8 cellular contexts compared by ENCODE assay signal in genomic region chr10:101602767-101603398, GRCh38. TPM values are rescaled to one million over a fixed set of nuclear protein-coding genes. Genes with fewer than 3 reads are reported as not detected.
DNase-seq lines count a peak whose midpoint lies in the region; ATAC-seq and TF ChIP-seq lines count a peak whose summit lies in the region.

No MANE protein-coding gene starts in this region.

- intact Hi-C loops in left ventricle myocardium superior (cut with micrococcal nuclease): loop anchor here (10.0 kb wide), 1 partner anchor 172 kb away; the partner anchor contains the start of gene FGF8

- DNase-seq in NCI-H1092 treated with DMSO at 0.1 percent for 48 hours (lab: John Stamatoyannopoulos, UW) (peak; percentile 60), T-cell (peak in 31 of 34 experiments; percentile 13 to 62 (median 42)), amniotic epithelial cell (ENCODE audit: low read depth) (peak; percentile 58), left ventricle myocardium superior (peak; percentile 83), retina (peak; percentile 92)

- CTCF ChIA-PET in T-cell (lab: Charles Lee): interaction anchor here in 1 of 2 donors (0.9 to 1.5 kb wide), 4 partner anchors 10 to 180 kb away, joined by 3 to 12 read pairs (median 3); partner anchors contain the start of gene NPM3

- H3K27ac Mint-ChIP-seq in T-cell: no peak overlapping the region

- no peak overlapping the region for H3K27ac ChIP-seq in C4-2B

- ATAC-seq in GM21515 (IDR thresholded peaks at IDR 0.05; ENCODE audit: unreplicated experiment) (peak; percentile 61), T-cell (replicated peaks in 1 of 4) (peak; percentile 52 to 79 (median 68)), left ventricle myocardium superior (peak; percentile 83), GM19395 (IDR thresholded peaks at IDR 0.05; ENCODE audit: unreplicated experiment) (no peak)

- no peak overlapping the region for H3K4me3 Mint-ChIP-seq in T-cell

- TF ChIP-seq CTCF in C4-2B (conservative IDR thresholded peaks at IDR 0.05): peak; percentile 97

- POLR2A ChIA-PET in T-cell (lab: Charles Lee): no interaction called here

- peaks cover 7% of the 10 kb centered on the region for H3K36me3 Mint-ChIP-seq in T-cell

- H3K4me1 Mint-ChIP-seq in T-cell: no peaks in the 10 kb centered on the region

- no peaks in the 10 kb centered on the region for H3K27me3 Mint-ChIP-seq in T-cell

- no peaks in the 10 kb centered on the region for H3K9me3 Mint-ChIP-seq in T-cell

RNA-seq across cellular contexts. Expression of gene DPCD, which starts 14.8 kb away (rescaled TPM):
- 1 to 10 TPM in 2 of 5 donors, under 1 TPM in 2, not detected in 1; 0.35 to 1.2 (median 0.97) TPM for total RNA-seq in T-cell
- total RNA-seq in left ventricle myocardium superior: 21.9 TPM

RNA-seq across cellular contexts. Expression of gene POLL, which starts 14.8 kb away (rescaled TPM):
- total RNA-seq in T-cell: 10 to 100 TPM; 27.1 to 52.6 (median 43.4) TPM
- total RNA-seq in left ventricle myocardium superior: 20.1 TPM

Comparison
In these comparisons a context has a peak if more than half of its experiments do, and no peak if none do; other contexts are left out.
1. DNase-seq: peak in every context shown above with its lines; median percentile 92 in retina; 83 in left ventricle myocardium superior; 60 in NCI-H1092 treated with DMSO at 0.1 percent for 48 hours; 58 in amniotic epithelial cell; 42 in T-cell.
2. RNA of gene DPCD, which starts 14.8 kb away (total RNA-seq): 21.9 TPM in left ventricle myocardium superior (single experiment); 0.35 to 1.2 TPM in T-cell; every median in the first group is over 10 times any median in the second.